ENCODE assay signal across 8 cellular contexts in genomic region chr7:50448823-50449222, GRCh38. TPM values are rescaled to one million over a fixed set of nuclear protein-coding genes. Genes with fewer than 3 reads are reported as not detected.
A peak's percentile ranks its signal among the peaks of the same experiment; 100 is the strongest.
DNase-seq lines count a peak whose midpoint lies in the region; ATAC-seq and TF ChIP-seq lines count a peak whose summit lies in the region.

No MANE protein-coding gene starts in this region.

- ATAC-seq in GM18909 (IDR thresholded peaks at IDR 0.05; ENCODE audit: poor library complexity, unreplicated experiment) (peak; percentile 30), HG03378 (IDR thresholded peaks at IDR 0.05; ENCODE audit: unreplicated experiment) (peak; percentile 51), HG03469 (IDR thresholded peaks at IDR 0.05; ENCODE audit: unreplicated experiment) (no peak), foreskin keratinocyte (no peak)
- no peak for ATAC-seq in activated naive CD8-positive, alpha-beta T cell treated with anti-CD3 and anti-CD28 coated beads, Interleukin-2, amount 50 U/mL, for 24 hours

- 0 out of 2 replicates have a peak, but pooled peaks cover 5% of the 10 kb centered on the region for H4K20me1 ChIP-seq in BLaER1

- peak overlapping the region; percentile 79 for H3K27ac Mint-ChIP-seq in activated naive CD8-positive, alpha-beta T cell treated with anti-CD3 and anti-CD28 coated beads, Interleukin-2, amount 50 U/mL, for 24 hours

- no peaks in the 10 kb centered on the region for H3K27me3 ChIP-seq in BLaER1
- H3K27me3 ChIP-seq in foreskin keratinocyte, result no peaks in the 10 kb centered on the region

- H3K9me3 ChIP-seq in BLaER1, result no peaks in the 10 kb centered on the region

- H3K9me3 Mint-ChIP-seq in activated naive CD8-positive, alpha-beta T cell treated with anti-CD3 and anti-CD28 coated beads, Interleukin-2, amount 50 U/mL, for 24 hours, result no peaks in the 10 kb centered on the region

- DNase-seq in activated naive CD8-positive, alpha-beta T cell treated with anti-CD3 and anti-CD28 coated beads, Interleukin-2, amount 50 U/mL, for 24 hours, result no peak
- DNase-seq in foreskin keratinocyte, result no peak
- no peak for DNase-seq in AG08396 (ENCODE audit: low spot score)
- DNase-seq in posterior vena cava (ENCODE audit: low spot score), result no peak

- H3K4me2 ChIP-seq in BLaER1, result peak overlapping the region; percentile 92

- H3K36me3 Mint-ChIP-seq in activated naive CD8-positive, alpha-beta T cell treated with anti-CD3 and anti-CD28 coated beads, Interleukin-2, amount 50 U/mL, for 24 hours (ENCODE audit: low read depth), result peaks cover 37% of the 10 kb centered on the region

- H3K27me3 Mint-ChIP-seq in activated naive CD8-positive, alpha-beta T cell treated with anti-CD3 and anti-CD28 coated beads, Interleukin-2, amount 50 U/mL, for 24 hours, result no peaks in the 10 kb centered on the region

- peak overlapping the region; percentile 82; the same call in 1 of the 2 replicates for H3K9ac ChIP-seq in BLaER1

- no peak for TF ChIP-seq CTCF in foreskin keratinocyte (conservative IDR thresholded peaks at IDR 0.05)

- peak overlapping the region; percentile 90 for H3K4me3 Mint-ChIP-seq in activated naive CD8-positive, alpha-beta T cell treated with anti-CD3 and anti-CD28 coated beads, Interleukin-2, amount 50 U/mL, for 24 hours

- H3K27ac ChIP-seq in BLaER1, result no peak overlapping the region
- no peak overlapping the region for H3K27ac ChIP-seq in foreskin keratinocyte

- H3K36me3 ChIP-seq in BLaER1, result peaks cover 34% of the 10 kb centered on the region

- peak overlapping the region; percentile 75; the same call in 1 of the 2 replicates for H3K4me3 ChIP-seq in BLaER1

- H3K4me1 Mint-ChIP-seq in activated naive CD8-positive, alpha-beta T cell treated with anti-CD3 and anti-CD28 coated beads, Interleukin-2, amount 50 U/mL, for 24 hours, result peaks cover 58% of the 10 kb centered on the region

- H3K4me1 ChIP-seq in BLaER1 (peaks cover 26% of the 10 kb centered on the region), foreskin keratinocyte (peaks cover 12% of the 10 kb centered on the region)

- intact Hi-C loops in posterior vena cava (cut with DNase I), result no loop called here

RNA-seq across cellular contexts. Expression of gene FIGNL1, which starts 1.3 kb away (rescaled TPM):
- total RNA-seq in foreskin keratinocyte, result 29.5 and 33.5 TPM in 2 replicates
- polyA plus RNA-seq in foreskin keratinocyte, result 7.5 and 9.1 TPM in 2 replicates
- 1 to 10 TPM; 4.4 to 8.3 TPM for total RNA-seq in posterior vena cava

Comparison
In these comparisons a context has a peak if more than half of its experiments do, and no peak if none do; other contexts are left out.
1. ATAC-seq: peak in GM18909 (single experiment) and HG03378 (single experiment); none in activated naive CD8-positive, alpha-beta T cell treated with anti-CD3 and anti-CD28 coated beads, Interleukin-2, amount 50 U/mL, for 24 hours (single experiment), HG03469 (single experiment) and foreskin keratinocyte (single experiment).